Comparison of ENCODE assay signal across 1 cellular context in the genomic region with DNA sequence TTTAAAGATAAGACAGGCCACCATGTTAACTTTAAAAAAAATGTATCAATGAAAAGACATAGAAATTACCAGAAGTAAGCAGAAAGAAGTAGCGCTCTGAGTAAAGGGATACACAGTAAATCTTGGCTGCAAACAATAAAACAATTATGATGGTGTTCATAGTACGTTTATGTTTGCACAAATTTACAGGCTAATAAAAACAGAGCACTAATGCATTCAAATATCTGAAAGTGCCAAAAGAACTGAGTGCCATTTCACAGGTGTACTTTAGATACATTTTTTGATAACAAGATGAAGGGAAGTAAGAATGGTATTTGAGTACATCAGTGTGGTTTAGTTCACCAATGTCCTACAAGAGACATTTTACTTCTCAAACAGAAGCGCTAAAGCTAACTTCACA.
TF ChIP-seq lines count a peak whose summit lies in the region.

No MANE protein-coding gene starts in this region.

TF ChIP-seq in HepG2, 621 proteins besides CTCF, POLR2A, EP300 and RAD21 (continued from another document):
- TF ChIP-seq, protein P1, sequence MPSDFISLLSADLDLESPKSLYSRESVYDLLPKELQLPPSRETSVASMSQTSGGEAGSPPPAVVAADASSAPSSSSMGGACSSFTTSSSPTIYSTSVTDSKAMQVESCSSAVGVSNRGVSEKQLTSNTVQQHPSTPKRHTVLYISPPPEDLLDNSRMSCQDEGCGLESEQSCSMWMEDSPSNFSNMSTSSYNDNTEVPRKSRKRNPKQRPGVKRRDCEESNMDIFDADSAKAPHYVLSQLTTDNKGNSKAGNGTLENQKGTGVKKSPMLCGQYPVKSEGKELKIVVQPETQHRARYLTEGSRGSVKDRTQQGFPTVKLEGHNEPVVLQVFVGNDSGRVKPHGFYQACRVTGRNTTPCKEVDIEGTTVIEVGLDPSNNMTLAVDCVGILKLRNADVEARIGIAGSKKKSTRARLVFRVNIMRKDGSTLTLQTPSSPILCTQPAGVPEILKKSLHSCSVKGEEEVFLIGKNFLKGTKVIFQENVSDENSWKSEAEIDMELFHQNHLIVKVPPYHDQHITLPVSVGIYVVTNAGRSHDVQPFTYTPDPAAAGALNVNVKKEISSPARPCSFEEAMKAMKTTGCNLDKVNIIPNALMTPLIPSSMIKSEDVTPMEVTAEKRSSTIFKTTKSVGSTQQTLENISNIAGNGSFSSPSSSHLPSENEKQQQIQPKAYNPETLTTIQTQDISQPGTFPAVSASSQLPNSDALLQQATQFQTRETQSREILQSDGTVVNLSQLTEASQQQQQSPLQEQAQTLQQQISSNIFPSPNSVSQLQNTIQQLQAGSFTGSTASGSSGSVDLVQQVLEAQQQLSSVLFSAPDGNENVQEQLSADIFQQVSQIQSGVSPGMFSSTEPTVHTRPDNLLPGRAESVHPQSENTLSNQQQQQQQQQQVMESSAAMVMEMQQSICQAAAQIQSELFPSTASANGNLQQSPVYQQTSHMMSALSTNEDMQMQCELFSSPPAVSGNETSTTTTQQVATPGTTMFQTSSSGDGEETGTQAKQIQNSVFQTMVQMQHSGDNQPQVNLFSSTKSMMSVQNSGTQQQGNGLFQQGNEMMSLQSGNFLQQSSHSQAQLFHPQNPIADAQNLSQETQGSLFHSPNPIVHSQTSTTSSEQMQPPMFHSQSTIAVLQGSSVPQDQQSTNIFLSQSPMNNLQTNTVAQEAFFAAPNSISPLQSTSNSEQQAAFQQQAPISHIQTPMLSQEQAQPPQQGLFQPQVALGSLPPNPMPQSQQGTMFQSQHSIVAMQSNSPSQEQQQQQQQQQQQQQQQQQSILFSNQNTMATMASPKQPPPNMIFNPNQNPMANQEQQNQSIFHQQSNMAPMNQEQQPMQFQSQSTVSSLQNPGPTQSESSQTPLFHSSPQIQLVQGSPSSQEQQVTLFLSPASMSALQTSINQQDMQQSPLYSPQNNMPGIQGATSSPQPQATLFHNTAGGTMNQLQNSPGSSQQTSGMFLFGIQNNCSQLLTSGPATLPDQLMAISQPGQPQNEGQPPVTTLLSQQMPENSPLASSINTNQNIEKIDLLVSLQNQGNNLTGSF (CRISPR knock-in tag; IDR thresholded peaks at IDR 0.05): no peak
